In genomic region chr1:143905214-143906179, GRCh38 we compare ENCODE assay signal across 8 cellular contexts.
DNase-seq lines count a peak whose midpoint lies in the region; FAIRE-seq and TF ChIP-seq lines count a peak whose summit lies in the region.
"Not testable (repeated sequence)": the region's sequence is repeated elsewhere in the genome, so short reads cannot be mapped to it uniquely, and the experiment has no call there.

No MANE protein-coding gene starts in this region.

- not testable (repeated sequence) for H3K4me1 ChIP-seq in astrocyte (ENCODE audit: insufficient read depth, low read length)

- H3K36me3 ChIP-seq in astrocyte (ENCODE audit: insufficient read depth, low read length): not testable (repeated sequence)

- peak overlapping the region; percentile 72 for H3K9ac ChIP-seq in astrocyte (ENCODE audit: low read length)

- not testable (repeated sequence) for H3K27me3 ChIP-seq in astrocyte (ENCODE audit: insufficient read depth, low read length)

- not testable (repeated sequence) for TF ChIP-seq CTCF in astrocyte (IDR thresholded peaks at IDR 0.05; ENCODE audit: insufficient read depth, low read depth, low read length); fibroblast of mammary gland (conservative IDR thresholded peaks at IDR 0.05; ENCODE audit: control insufficient read depth, insufficient read depth, low read depth, low read length)

- not testable (repeated sequence) for H3K9me3 Mint-ChIP-seq in IgD-negative memory B cell; astrocyte (ENCODE audit: unreplicated experiment)

- not testable (repeated sequence) for H3K4me1 Mint-ChIP-seq in IgD-negative memory B cell; astrocyte (ENCODE audit: low read depth, unreplicated experiment)

- H3K4me3 ChIP-seq in astrocyte (ENCODE audit: insufficient read depth, low read depth, low read length) (peak overlapping the region; percentile 56), fibroblast of mammary gland (ENCODE audit: control insufficient read depth, low read depth, low read length) (peak overlapping the region; percentile 54)

- H3K4me2 ChIP-seq in astrocyte (ENCODE audit: low read length): peak overlapping the region; percentile 81

- peak overlapping the region in 1 of 3 donors; percentile 10 for H3K27ac Mint-ChIP-seq in IgD-negative memory B cell
- H3K27ac Mint-ChIP-seq in astrocyte (ENCODE audit: unreplicated experiment): not testable (repeated sequence)

- peak overlapping the region; percentile 6 for H3K27ac ChIP-seq in astrocyte (ENCODE audit: low read depth, low read length)

- not testable (repeated sequence) for FAIRE-seq in astrocyte (lab: Jason Lieb, UNC)

- not testable (repeated sequence) for H3K79me2 ChIP-seq in astrocyte (ENCODE audit: insufficient read depth, low read length)

- H3K4me3 Mint-ChIP-seq in IgD-negative memory B cell (peak overlapping the region; percentile 50 to 90 (median 74)), astrocyte (ENCODE audit: unreplicated experiment) (peak overlapping the region; percentile 82)

- H3K9me3 ChIP-seq in astrocyte (ENCODE audit: insufficient read depth, low read depth, low read length): not testable (repeated sequence)

- not testable (repeated sequence) for H3K27me3 Mint-ChIP-seq in IgD-negative memory B cell; astrocyte (ENCODE audit: low read depth, unreplicated experiment)

- not testable (repeated sequence) for H4K20me1 ChIP-seq in astrocyte (ENCODE audit: insufficient read depth, low read length)

- not testable (repeated sequence) for H3K36me3 Mint-ChIP-seq in IgD-negative memory B cell; astrocyte (ENCODE audit: low read depth, unreplicated experiment)

- peak; percentile 1 for DNase-seq in CD1c-positive myeloid dendritic cell (ENCODE audit: extremely low spot score)
- peak; percentile 10 for DNase-seq in activated CD4-positive, alpha-beta T cell treated with anti-CD3 and anti-CD28 coated beads, Interleukin-2, amount 50 U/mL, for 1 hour
- DNase-seq in astrocyte (ENCODE audit: low read depth): peak; percentile 64
- DNase-seq in fibroblast of mammary gland (ENCODE audit: low read depth): peak; percentile 70
- DNase-seq in iris pigment epithelial cell (ENCODE audit: low read depth): peak; percentile 61
- peak; percentile 29 for DNase-seq in pons (ENCODE audit: low spot score)
- DNase-seq in stromal cell of bone marrow (ENCODE audit: low read depth): peak; percentile 9

- H2AFZ ChIP-seq in astrocyte (ENCODE audit: low read depth, low read length): peak overlapping the region; percentile 80

Comparison
In these comparisons a context has a peak if more than half of its experiments do, and no peak if none do; other contexts are left out.
1. Peak in every context shown above with its lines: DNase-seq, H3K4me3 ChIP-seq and H3K27ac ChIP-seq.
2. DNase-seq: peak in every context shown above with its lines; median percentile 70 in fibroblast of mammary gland; 64 in astrocyte; 61 in iris pigment epithelial cell; 29 in pons; 10 in activated CD4-positive, alpha-beta T cell treated with anti-CD3 and anti-CD28 coated beads, Interleukin-2, amount 50 U/mL, for 1 hour; 9 in stromal cell of bone marrow; 1 in CD1c-positive myeloid dendritic cell.